ENCODE assay signal across 6 cellular contexts in the genomic region with DNA sequence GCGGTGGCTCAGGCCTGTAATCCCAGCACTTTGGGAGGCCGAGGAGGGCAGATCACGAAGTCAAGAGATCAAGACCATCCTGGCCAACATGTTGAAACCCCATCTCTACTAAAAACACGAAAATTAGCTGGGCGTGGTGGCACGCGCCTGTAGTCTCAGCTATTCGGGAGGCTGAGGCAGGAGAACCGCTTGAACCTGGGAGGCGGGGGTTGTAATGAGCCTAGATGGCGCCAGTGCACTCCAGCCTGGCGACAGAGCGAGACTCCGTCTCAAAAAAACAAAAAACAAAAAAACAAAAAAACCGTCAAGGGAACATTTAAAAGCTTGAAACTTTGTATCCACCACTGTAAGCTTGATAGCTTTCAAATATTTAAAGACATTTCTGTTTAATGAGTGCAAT. TPM values are rescaled to one million over a fixed set of nuclear protein-coding genes. Genes with fewer than 3 reads are reported as not detected.
DNase-seq lines count a peak whose midpoint lies in the region; ATAC-seq, FAIRE-seq and TF ChIP-seq lines count a peak whose summit lies in the region.
"Not testable (repeated sequence)": the region's sequence is repeated elsewhere in the genome, so short reads cannot be mapped to it uniquely, and the experiment has no call there.

No MANE protein-coding gene starts in this region.

- not testable (repeated sequence) for H3K27me3 ChIP-seq in GM23338 (ENCODE audit: insufficient read depth); Loucy (ENCODE audit: insufficient read depth, low read length, poor library complexity, severe bottlenecking); RWPE2 (ENCODE audit: insufficient read depth, poor library complexity, severe bottlenecking); endodermal cell (ENCODE audit: control insufficient read depth, insufficient read depth, low read length, poor library complexity, severe bottlenecking)

- not testable (repeated sequence) for ATAC-seq in A549; GM23338; RWPE2 (ENCODE audit: low read depth); WTC11

- TF ChIP-seq POLR2A in A549 (IDR thresholded peaks at IDR 0.05; ENCODE audit: low read length), result not testable (repeated sequence)

- not testable (repeated sequence) for H2AFZ ChIP-seq in GM23338; Loucy (ENCODE audit: low read length)

- TF ChIP-seq CTCF in A549 (IDR thresholded peaks at IDR 0.05), result peak; percentile 27; the same call in 2 of the 3 replicates
- TF ChIP-seq CTCF in GM23338 (conservative IDR thresholded peaks at IDR 0.05; ENCODE audit: low read depth in 2 of 2), result peak; percentile 61 to 62
- TF ChIP-seq CTCF in Loucy (conservative IDR thresholded peaks at IDR 0.05; ENCODE audit: low read length), result peak; percentile 27
- TF ChIP-seq CTCF in RWPE2 (IDR thresholded peaks at IDR 0.05; ENCODE audit: poor library complexity, severe bottlenecking), result peak; percentile 23
- TF ChIP-seq CTCF in WTC11 (IDR thresholded peaks at IDR 0.05), result not testable (repeated sequence)
- peak; percentile 51 for TF ChIP-seq CTCF in endodermal cell (conservative IDR thresholded peaks at IDR 0.05)

- not testable (repeated sequence) for H3F3A ChIP-seq in GM23338 (replicated peaks; ENCODE audit: low read depth); Loucy (ENCODE audit: low read depth)

- H3K27ac Mint-ChIP-seq in GM23338, WTC11, endodermal cell: not testable (repeated sequence)

- 88% methylated on average over 15 of the region's 15 CpGs for whole genome bisulfite sequencing in A549 (ENCODE audit: missing lambda C conversion rate)
- WGBS in endodermal cell (ENCODE audit: insufficient coverage in 1 of 2, insufficient read length in 1 of 2), 2 experiments, result 92 to 98% methylated on average over 10 to 15 of the region's 15 CpGs

- 0 out of 5 replicates have a peak, but pooled peaks of 1 of the 2 experiments have one; percentile 19 for TF ChIP-seq RAD21 in A549 (conservative IDR thresholded peaks at IDR 0.05 in 1 of 2, IDR thresholded peaks at IDR 0.05 in 1 of 2)

- not testable (repeated sequence) for H3K4me3 ChIP-seq in A549; GM23338; Loucy (ENCODE audit: low read length, poor library complexity, severe bottlenecking); RWPE2 (ENCODE audit: severe bottlenecking); endodermal cell (ENCODE audit: low read length)

- H3K4me1 Mint-ChIP-seq in GM23338 (peaks cover 10% of the 10 kb centered on the region), WTC11 (peaks cover 22% of the 10 kb centered on the region)
- H3K4me1 Mint-ChIP-seq in endodermal cell, result not testable (repeated sequence)

- peaks cover 26% of the 10 kb centered on the region for H3K27me3 Mint-ChIP-seq in GM23338 (ENCODE audit: insufficient read depth, low read depth, poor library complexity)
- not testable (repeated sequence) for H3K27me3 Mint-ChIP-seq in WTC11 (ENCODE audit: low read depth); endodermal cell (ENCODE audit: insufficient read depth)

- H3K4me3 Mint-ChIP-seq in GM23338, WTC11, endodermal cell: not testable (repeated sequence)

- not testable (repeated sequence) for H3K9ac ChIP-seq in Loucy (ENCODE audit: low read depth, low read length, poor library complexity, severe bottlenecking); endodermal cell (ENCODE audit: extremely low read depth, low read length, poor library complexity, severe bottlenecking)

- H3K9me2 ChIP-seq in GM23338 (ENCODE audit: insufficient read depth); Loucy (replicated peaks; ENCODE audit: low read depth, low read length): not testable (repeated sequence)

- H3K36me3 ChIP-seq in GM23338 (ENCODE audit: insufficient read depth); Loucy (ENCODE audit: insufficient read depth, low read length); RWPE2 (ENCODE audit: low read depth); endodermal cell (ENCODE audit: control insufficient read depth, insufficient read depth, low read length): not testable (repeated sequence)

- POLR2A ChIA-PET in A549 (lab: Yijun Ruan, JAX), result interaction anchor here (0.6 kb wide), 1 partner anchor 11 kb away, joined by 4 read pairs; no protein-coding TSS in a partner anchor
- POLR2A ChIA-PET in WTC11 (lab: Charles Lee), result interaction anchor here (1.0 kb wide), 1 partner anchor 11 kb away, joined by 3 read pairs; no protein-coding TSS in a partner anchor

- TF ChIP-seq EP300 in A549 (IDR thresholded peaks at IDR 0.05), result not testable (repeated sequence)

- H3K4me2 ChIP-seq in A549; GM23338; Loucy (ENCODE audit: low read depth, low read length, poor library complexity, severe bottlenecking): not testable (repeated sequence)

- FAIRE-seq in A549 (lab: Jason Lieb, UNC), result not testable (repeated sequence)

- not testable (repeated sequence) for H3K9me3 ChIP-seq in A549; Loucy (ENCODE audit: insufficient read depth, low read depth, low read length); RWPE2 (ENCODE audit: severe bottlenecking); endodermal cell (ENCODE audit: control insufficient read depth, low read length)

- H3K36me3 Mint-ChIP-seq in GM23338 (ENCODE audit: low read depth); WTC11; endodermal cell (ENCODE audit: low read depth): not testable (repeated sequence)

- not testable (repeated sequence) for H3K4me1 ChIP-seq in A549; GM23338 (ENCODE audit: insufficient read depth); RWPE2 (ENCODE audit: insufficient read depth, poor library complexity, severe bottlenecking); endodermal cell (ENCODE audit: control insufficient read depth, insufficient read depth, low read length)
- H3K4me1 ChIP-seq in Loucy (ENCODE audit: insufficient read depth, low read length, poor library complexity, severe bottlenecking), result peaks cover 13% of the 10 kb centered on the region

- H3K79me2 ChIP-seq in GM23338 (replicated peaks; ENCODE audit: insufficient read depth); Loucy (ENCODE audit: insufficient read depth, low read length): not testable (repeated sequence)

- CTCF ChIA-PET in A549 (lab: Yijun Ruan, JAX) (interaction anchor here (0.6 to 1.8 kb wide), 3 partner anchors 11 to 222 kb away, joined by 3 to 4 read pairs (median 4); no protein-coding TSS in a partner anchor), WTC11 (lab: Charles Lee) (interaction anchor here (0.7 to 1.5 kb wide), 10 partner anchors 9 to 48 kb away, joined by 3 to 7 read pairs (median 3); a partner anchor contains a TSS)

- H3K27ac ChIP-seq in A549; GM23338 (ENCODE audit: low read depth); RWPE2 (ENCODE audit: poor library complexity, severe bottlenecking); endodermal cell (ENCODE audit: low read depth, low read length): not testable (repeated sequence)

- not testable (repeated sequence) for DNase-seq in A549 (ENCODE audit: low read depth in 1 of 2, low spot score in 1 of 2); RWPE2 (ENCODE audit: low spot score); endodermal cell
- peak; percentile 60 for DNase-seq in GM23338 (ENCODE audit: low spot score)
- DNase-seq in WTC11 (ENCODE audit: low spot score), result peak; percentile 36

- H4K20me1 ChIP-seq in GM23338 (replicated peaks; ENCODE audit: insufficient read depth); Loucy (ENCODE audit: insufficient read depth, low read length, poor library complexity, severe bottlenecking): not testable (repeated sequence)

- not testable (repeated sequence) for H3K9me3 Mint-ChIP-seq in GM23338, WTC11, endodermal cell

RNA-seq across cellular contexts. Expression of a gene that starts 13.0 kb away (rescaled TPM):
- polyA plus RNA-seq in A549 (2011; rRNA removed) (382 and 429 TPM in 2 replicates), A549 (2017; fragmentation: RNase III; extraction: RNeasy Plus Mini Kit Qiagen cat#74134 plus additional on column Dnase treatment) (614 to 826 TPM (median 700 TPM) in 3 replicates), GM23338 (2016; fragmentation: Nextera tagmentation; extraction: Ambion mirVana) (364 and 375 TPM in 2 replicates)
- 307 and 329 TPM in 2 replicates for polyA plus RNA-seq in A549 (2012; cell fraction: cytosol; rRNA removed)
- polyA plus RNA-seq in A549 (2012; cell fraction: nucleus; rRNA removed), result 276 and 345 TPM in 2 replicates
- polyA minus RNA-seq in A549 (2011; rRNA and poly(A)+ RNA removed), result 495 and 508 TPM in 2 replicates
- total RNA-seq in GM23338 (2014; rRNA removed; shearing (Covaris generic)), result 442 and 468 TPM in 2 replicates
- total RNA-seq in WTC11 (2021) (426 to 466 TPM (median 431 TPM) in 3 replicates), endodermal cell (100 to 1,000 TPM; 248 to 310 TPM)
- polyA plus RNA-seq in endodermal cell (2013, experiment 1 of 2), result 444 TPM
- polyA plus RNA-seq in endodermal cell (2013, experiment 2 of 2), result 412 TPM

RNA-seq across cellular contexts. Expression of a gene that starts 26.3 kb away (rescaled TPM):
- polyA plus RNA-seq in A549 (2011; rRNA removed) (18.4 and 20.0 TPM in 2 replicates), A549 (2017; fragmentation: RNase III; extraction: RNeasy Plus Mini Kit Qiagen cat#74134 plus additional on column Dnase treatment) (9.6 to 11.2 TPM (median 9.9 TPM) in 3 replicates), GM23338 (2016; fragmentation: Nextera tagmentation; extraction: Ambion mirVana) (35.0 and 35.8 TPM in 2 replicates)
- 18.1 and 22.4 TPM in 2 replicates for polyA plus RNA-seq in A549 (2012; cell fraction: cytosol; rRNA removed)
- polyA plus RNA-seq in A549 (2012; cell fraction: nucleus; rRNA removed), result 7.9 and 8.5 TPM in 2 replicates
- polyA minus RNA-seq in A549 (2011; rRNA and poly(A)+ RNA removed), result 8.9 and 10.0 TPM in 2 replicates
- total RNA-seq in GM23338 (2014; rRNA removed; shearing (Covaris generic)), result 30.9 and 42.3 TPM in 2 replicates
- total RNA-seq in WTC11 (2021) (27.4 to 29.5 TPM (median 28.2 TPM) in 3 replicates), endodermal cell (10 to 100 TPM; 14.0 to 14.1 TPM)
- 24.2 TPM for polyA plus RNA-seq in endodermal cell (2013, experiment 1 of 2)
- 20.7 TPM for polyA plus RNA-seq in endodermal cell (2013, experiment 2 of 2)
